Comparison of ENCODE assay signal across 26 cellular contexts in the genomic region with DNA sequence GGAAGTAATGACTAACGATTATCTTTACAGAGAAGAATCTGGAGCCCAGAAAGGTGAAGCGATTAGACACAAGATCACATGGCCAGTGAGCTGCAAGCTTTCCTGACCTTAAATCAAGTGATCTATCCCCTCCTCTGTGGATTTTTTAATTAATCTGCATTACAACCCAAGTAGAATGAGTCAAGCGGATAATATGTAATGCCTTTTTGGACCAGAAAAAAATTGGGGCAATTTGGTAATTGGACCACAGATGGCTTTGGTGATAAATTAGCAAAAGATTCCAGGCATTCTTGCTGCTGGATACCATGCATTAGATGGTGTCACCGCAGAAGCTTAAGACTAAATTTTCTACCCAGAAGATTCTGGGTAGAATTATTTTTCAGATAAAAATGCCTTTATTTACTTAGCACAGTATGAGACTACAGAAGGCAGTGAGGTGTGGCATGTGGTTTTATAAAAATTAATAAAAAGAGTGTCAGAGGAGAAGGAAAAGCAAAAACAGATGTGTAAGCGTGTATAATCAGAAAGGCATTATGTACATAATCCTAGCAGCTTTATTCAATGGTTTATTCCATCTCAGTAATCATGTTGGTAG.
"Had no signal": no experiment of that assay in that cellular context is flagged by ENCODE, and none has a peak within 500 bp of the region (broad histone marks: within the 10 kb centered on the region; RNA-seq: fewer than 3 reads in every experiment).

No MANE protein-coding gene starts in this region.

- H3K36me3 ChIP-seq: cardiac muscle cell, esophagus squamous epithelium, gastroesophageal sphincter, heart left ventricle, neutrophil, pancreas, tibial artery had no signal

- H3K27ac ChIP-seq: body of pancreas, cardiac muscle cell, esophagus squamous epithelium, gastroesophageal sphincter, heart left ventricle, neutrophil, pancreas, tibial artery, VCaP had no signal

- ATAC-seq: activated CD8-positive, alpha-beta memory T cell treated with anti-CD3 and anti-CD28 coated beads, Interleukin-2, amount 10 ng/mL, durations not matched to agents 7 days and 5 days; activated CD8-positive, alpha-beta T cell treated with anti-CD3 and anti-CD28 coated beads for 36 hours; activated naive CD8-positive, alpha-beta T cell treated with anti-CD3 and anti-CD28 coated beads, Interleukin-2, amount 50 U/mL, for 24 hours; body of pancreas; gastroesophageal sphincter; heart left ventricle; left colon; sciatic nerve; stimulated activated effector memory CD8-positive, alpha-beta T cell treated with anti-CD3 and anti-CD28 coated beads, Interleukin-12 subunit alpha, Interleukin-12 subunit beta, amount 100 ng/mL, for 72 hours; stimulated activated naive CD8-positive, alpha-beta T cell treated with anti-CD3 and anti-CD28 coated beads, Interleukin-15, amount 100 ng/mL, for 72 hours had no signal

- H3K9me3 ChIP-seq: body of pancreas, esophagus squamous epithelium, gastroesophageal sphincter, heart left ventricle, neutrophil, pancreas, tibial artery had no signal

- DNase-seq: activated CD4-positive, alpha-beta T cell treated with anti-CD3 and anti-CD28 coated beads, Interleukin-2, amount 10 ng/mL, durations not matched to agents 7 days and 5 days; activated CD4-positive, CD25-positive, alpha-beta regulatory T cell treated with anti-CD3 and anti-CD28 coated beads, Interleukin-2, amount 50 U/mL, for 72 hours; activated CD8-positive, alpha-beta memory T cell treated with anti-CD3 and anti-CD28 coated beads, Interleukin-2, amount 10 ng/mL, durations not matched to agents 7 days and 5 days; activated CD8-positive, alpha-beta T cell treated with anti-CD3 and anti-CD28 coated beads for 36 hours; activated gamma-delta T cell; activated naive CD4-positive, alpha-beta T cell treated with anti-CD3 and anti-CD28 coated beads, Interleukin-2, amount 50 U/mL, for 16 hours; activated naive CD8-positive, alpha-beta T cell treated with anti-CD3 and anti-CD28 coated beads, Interleukin-2, amount 50 U/mL, for 24 hours; activated T-cell treated with anti-CD3 and anti-CD28 coated beads for 4 hours; body of pancreas; cortex of kidney; endodermal cell; esophagus squamous epithelium; heart left ventricle; islet precursor cell; left colon; pancreas; small intestine; stimulated activated CD4-positive, alpha-beta T cell treated with anti-CD3 and anti-CD28 coated beads, Interleukin-2, amount 100 ng/mL, for 24 hours; stimulated activated naive CD8-positive, alpha-beta T cell treated with anti-CD3 and anti-CD28 coated beads, Interleukin-15, amount 100 ng/mL, for 72 hours; tibial artery had no signal

- H3K4me3 ChIP-seq: body of pancreas, cardiac muscle cell, esophagus squamous epithelium, gastroesophageal sphincter, heart left ventricle, pancreas, tibial artery had no signal

- H3K27me3 ChIP-seq: body of pancreas, cardiac muscle cell, esophagus squamous epithelium, neutrophil, pancreas, tibial artery had no signal
